Comparison of ENCODE assay signal across 1 cellular context in the genomic region with DNA sequence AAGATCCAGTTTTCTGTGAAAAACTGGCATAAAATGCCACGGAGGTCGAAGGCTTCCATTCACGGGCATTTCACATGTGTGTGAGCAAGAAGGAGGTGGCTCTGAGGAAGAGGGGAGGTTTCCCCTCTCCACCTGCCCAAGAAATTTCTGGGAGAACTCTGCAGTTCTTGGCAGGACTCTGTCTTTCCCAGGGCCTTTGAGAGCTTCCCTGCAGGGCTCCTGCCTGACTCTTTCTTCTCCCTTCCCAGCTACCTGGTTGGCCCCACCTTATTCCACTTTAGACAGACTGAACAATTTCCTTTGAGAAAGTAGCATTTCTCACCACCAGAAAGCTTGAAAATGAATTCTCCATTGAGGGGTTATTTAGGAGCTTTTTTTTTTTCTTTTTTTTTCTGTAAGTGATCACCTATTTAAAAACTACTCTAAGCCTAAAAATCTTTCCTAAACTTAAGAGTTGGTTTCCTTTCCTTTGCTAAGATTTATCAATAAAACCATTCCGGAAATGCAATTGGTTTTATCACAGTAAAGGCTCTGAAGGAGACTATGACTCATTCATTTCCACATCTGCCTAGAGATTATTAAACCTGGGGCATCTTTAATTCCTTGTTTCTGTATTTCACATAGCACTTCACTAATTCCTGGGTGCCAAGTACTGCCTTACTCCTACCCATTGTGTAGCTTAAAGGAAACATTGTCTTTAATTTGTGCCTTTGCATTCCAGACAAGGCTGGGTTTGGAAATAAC.
TF ChIP-seq lines count a peak whose summit lies in the region.

No MANE protein-coding gene starts in this region.

TF ChIP-seq in H1, 55 proteins besides CTCF, POLR2A, EP300 and RAD21:
- TF ChIP-seq BACH1 (IDR thresholded peaks at IDR 0.05; ENCODE audit: low read length) = no peak
- TF ChIP-seq NRF1 (IDR thresholded peaks at IDR 0.05; ENCODE audit: low read depth, low read length) = no peak
- TF ChIP-seq CBX8 (IDR thresholded peaks at IDR 0.05; ENCODE audit: borderline replicate concordance, low read depth, low read length) = no peak
- no peak for TF ChIP-seq MAFK (IDR thresholded peaks at IDR 0.05; ENCODE audit: low read depth, low read length)
- TF ChIP-seq RFX5 (IDR thresholded peaks at IDR 0.05; ENCODE audit: borderline replicate concordance, low read depth, low read length) = no peak
- TF ChIP-seq HDAC2 (IDR thresholded peaks at IDR 0.05; ENCODE audit: borderline replicate concordance in 1 of 2, low read depth in 2 of 2, low read length in 2 of 2) = no peak
- TF ChIP-seq CTBP2 (IDR thresholded peaks at IDR 0.05; ENCODE audit: borderline replicate concordance, insufficient read depth, insufficient read length, low read length) = no peak
- TF ChIP-seq HDAC6 (IDR thresholded peaks at IDR 0.05; ENCODE audit: low read depth, low read length) = no peak
- no peak for TF ChIP-seq TBP (IDR thresholded peaks at IDR 0.05; ENCODE audit: low read depth, low read length)
- no peak for TF ChIP-seq BCL11A (IDR thresholded peaks at IDR 0.05; ENCODE audit: low read depth in 2 of 2, low read length in 2 of 2)
- TF ChIP-seq KDM5A (IDR thresholded peaks at IDR 0.05; ENCODE audit: low read length) = no peak
- no peak for TF ChIP-seq POLR2AphosphoS5 (IDR thresholded peaks at IDR 0.05; ENCODE audit: low read depth, low read length)
- TF ChIP-seq SIN3A (conservative IDR thresholded peaks at IDR 0.05 in 1 of 2, IDR thresholded peaks at IDR 0.05 in 1 of 2; ENCODE audit: low read depth in 1 of 2, low read length in 2 of 2) = no peak
- no peak for TF ChIP-seq PHF8 (conservative IDR thresholded peaks at IDR 0.05; ENCODE audit: low read depth, low read length)
- TF ChIP-seq, protein P1, sequence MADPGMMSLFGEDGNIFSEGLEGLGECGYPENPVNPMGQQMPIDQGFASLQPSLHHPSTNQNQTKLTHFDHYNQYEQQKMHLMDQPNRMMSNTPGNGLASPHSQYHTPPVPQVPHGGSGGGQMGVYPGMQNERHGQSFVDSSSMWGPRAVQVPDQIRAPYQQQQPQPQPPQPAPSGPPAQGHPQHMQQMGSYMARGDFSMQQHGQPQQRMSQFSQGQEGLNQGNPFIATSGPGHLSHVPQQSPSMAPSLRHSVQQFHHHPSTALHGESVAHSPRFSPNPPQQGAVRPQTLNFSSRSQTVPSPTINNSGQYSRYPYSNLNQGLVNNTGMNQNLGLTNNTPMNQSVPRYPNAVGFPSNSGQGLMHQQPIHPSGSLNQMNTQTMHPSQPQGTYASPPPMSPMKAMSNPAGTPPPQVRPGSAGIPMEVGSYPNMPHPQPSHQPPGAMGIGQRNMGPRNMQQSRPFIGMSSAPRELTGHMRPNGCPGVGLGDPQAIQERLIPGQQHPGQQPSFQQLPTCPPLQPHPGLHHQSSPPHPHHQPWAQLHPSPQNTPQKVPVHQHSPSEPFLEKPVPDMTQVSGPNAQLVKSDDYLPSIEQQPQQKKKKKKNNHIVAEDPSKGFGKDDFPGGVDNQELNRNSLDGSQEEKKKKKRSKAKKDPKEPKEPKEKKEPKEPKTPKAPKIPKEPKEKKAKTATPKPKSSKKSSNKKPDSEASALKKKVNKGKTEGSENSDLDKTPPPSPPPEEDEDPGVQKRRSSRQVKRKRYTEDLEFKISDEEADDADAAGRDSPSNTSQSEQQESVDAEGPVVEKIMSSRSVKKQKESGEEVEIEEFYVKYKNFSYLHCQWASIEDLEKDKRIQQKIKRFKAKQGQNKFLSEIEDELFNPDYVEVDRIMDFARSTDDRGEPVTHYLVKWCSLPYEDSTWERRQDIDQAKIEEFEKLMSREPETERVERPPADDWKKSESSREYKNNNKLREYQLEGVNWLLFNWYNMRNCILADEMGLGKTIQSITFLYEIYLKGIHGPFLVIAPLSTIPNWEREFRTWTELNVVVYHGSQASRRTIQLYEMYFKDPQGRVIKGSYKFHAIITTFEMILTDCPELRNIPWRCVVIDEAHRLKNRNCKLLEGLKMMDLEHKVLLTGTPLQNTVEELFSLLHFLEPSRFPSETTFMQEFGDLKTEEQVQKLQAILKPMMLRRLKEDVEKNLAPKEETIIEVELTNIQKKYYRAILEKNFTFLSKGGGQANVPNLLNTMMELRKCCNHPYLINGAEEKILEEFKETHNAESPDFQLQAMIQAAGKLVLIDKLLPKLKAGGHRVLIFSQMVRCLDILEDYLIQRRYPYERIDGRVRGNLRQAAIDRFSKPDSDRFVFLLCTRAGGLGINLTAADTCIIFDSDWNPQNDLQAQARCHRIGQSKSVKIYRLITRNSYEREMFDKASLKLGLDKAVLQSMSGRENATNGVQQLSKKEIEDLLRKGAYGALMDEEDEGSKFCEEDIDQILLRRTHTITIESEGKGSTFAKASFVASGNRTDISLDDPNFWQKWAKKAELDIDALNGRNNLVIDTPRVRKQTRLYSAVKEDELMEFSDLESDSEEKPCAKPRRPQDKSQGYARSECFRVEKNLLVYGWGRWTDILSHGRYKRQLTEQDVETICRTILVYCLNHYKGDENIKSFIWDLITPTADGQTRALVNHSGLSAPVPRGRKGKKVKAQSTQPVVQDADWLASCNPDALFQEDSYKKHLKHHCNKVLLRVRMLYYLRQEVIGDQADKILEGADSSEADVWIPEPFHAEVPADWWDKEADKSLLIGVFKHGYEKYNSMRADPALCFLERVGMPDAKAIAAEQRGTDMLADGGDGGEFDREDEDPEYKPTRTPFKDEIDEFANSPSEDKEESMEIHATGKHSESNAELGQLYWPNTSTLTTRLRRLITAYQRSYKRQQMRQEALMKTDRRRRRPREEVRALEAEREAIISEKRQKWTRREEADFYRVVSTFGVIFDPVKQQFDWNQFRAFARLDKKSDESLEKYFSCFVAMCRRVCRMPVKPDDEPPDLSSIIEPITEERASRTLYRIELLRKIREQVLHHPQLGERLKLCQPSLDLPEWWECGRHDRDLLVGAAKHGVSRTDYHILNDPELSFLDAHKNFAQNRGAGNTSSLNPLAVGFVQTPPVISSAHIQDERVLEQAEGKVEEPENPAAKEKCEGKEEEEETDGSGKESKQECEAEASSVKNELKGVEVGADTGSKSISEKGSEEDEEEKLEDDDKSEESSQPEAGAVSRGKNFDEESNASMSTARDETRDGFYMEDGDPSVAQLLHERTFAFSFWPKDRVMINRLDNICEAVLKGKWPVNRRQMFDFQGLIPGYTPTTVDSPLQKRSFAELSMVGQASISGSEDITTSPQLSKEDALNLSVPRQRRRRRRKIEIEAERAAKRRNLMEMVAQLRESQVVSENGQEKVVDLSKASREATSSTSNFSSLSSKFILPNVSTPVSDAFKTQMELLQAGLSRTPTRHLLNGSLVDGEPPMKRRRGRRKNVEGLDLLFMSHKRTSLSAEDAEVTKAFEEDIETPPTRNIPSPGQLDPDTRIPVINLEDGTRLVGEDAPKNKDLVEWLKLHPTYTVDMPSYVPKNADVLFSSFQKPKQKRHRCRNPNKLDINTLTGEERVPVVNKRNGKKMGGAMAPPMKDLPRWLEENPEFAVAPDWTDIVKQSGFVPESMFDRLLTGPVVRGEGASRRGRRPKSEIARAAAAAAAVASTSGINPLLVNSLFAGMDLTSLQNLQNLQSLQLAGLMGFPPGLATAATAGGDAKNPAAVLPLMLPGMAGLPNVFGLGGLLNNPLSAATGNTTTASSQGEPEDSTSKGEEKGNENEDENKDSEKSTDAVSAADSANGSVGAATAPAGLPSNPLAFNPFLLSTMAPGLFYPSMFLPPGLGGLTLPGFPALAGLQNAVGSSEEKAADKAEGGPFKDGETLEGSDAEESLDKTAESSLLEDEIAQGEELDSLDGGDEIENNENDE (IDR thresholded peaks at IDR 0.05; ENCODE audit: insufficient replicate concordance, low read length) = no peak
- no peak for TF ChIP-seq CEBPB (IDR thresholded peaks at IDR 0.05; ENCODE audit: low read depth, low read length)
TF ChIP-seq in H1: peak in this region for 0.
